Comparison of ENCODE assay signal across 9 cellular contexts in genomic region chr5:82349651-82350050, GRCh38.
DNase-seq lines count a peak whose midpoint lies in the region; ATAC-seq and TF ChIP-seq lines count a peak whose summit lies in the region.
"Had no signal": no experiment of that assay in that cellular context is flagged by ENCODE, and none has a peak within 500 bp of the region (broad histone marks: within the 10 kb centered on the region; RNA-seq: fewer than 3 reads in every experiment).

No MANE protein-coding gene starts in this region.

- DNase-seq in CD14-positive monocyte (ENCODE audit: low spot score), result no peak
- DNase-seq in HCT116 (ENCODE audit: low read depth, low spot score), result no peak
- DNase-seq in activated CD4-positive, alpha-beta T cell treated with anti-CD3 and anti-CD28 coated beads for 48 hours, result peak; percentile 69
- peak; percentile 56 for DNase-seq in fibroblast of the aortic adventitia (ENCODE audit: low read depth)
- DNase-seq in stimulated activated naive CD8-positive, alpha-beta T cell treated with anti-CD3 and anti-CD28 coated beads, Interleukin-15, Interleukin-2, amounts not matched to agents 100 U/mL and 50 U/mL, for 24 hours, result peak; percentile 62
- DNase-seq in activated T-helper 2 cell treated with anti-CD3 and anti-CD28 coated beads, Interferon-gamma antibody, Interleukin-2, Interleukin-4, amounts not matched to agents 10 μg/mL and 5 μg/mL and 100 μg/mL, durations not matched to agents 14 hours and 24 hours and 36 hours (ENCODE audit: low spot score), result no peak
- DNase-seq: stimulated activated naive B cell treated with anti-CD40 and anti-IgM and Interleukin-4, amounts not matched to agents 10 μg/mL and 1 μg/mL and 100 μg/mL, for 72 hours had no signal

- peak; percentile 55; the same call in 1 of the 2 replicates for ATAC-seq in HCT116
- peak; percentile 25 for ATAC-seq in stimulated activated naive CD8-positive, alpha-beta T cell treated with anti-CD3 and anti-CD28 coated beads, Interleukin-15, Interleukin-2, amounts not matched to agents 100 U/mL and 50 U/mL, for 24 hours
- ATAC-seq in HG03045 (IDR thresholded peaks at IDR 0.05; ENCODE audit: unreplicated experiment), result no peak
- ATAC-seq in GM21576 (IDR thresholded peaks at IDR 0.05; ENCODE audit: unreplicated experiment), result no peak

- BruUV-seq in HCT116 (replicated peaks; lab: Mats Ljungman, UMichigan), result no TSS peak

- H4K20me1 ChIP-seq in HCT116 (ENCODE audit: insufficient read depth), result no peaks in the 10 kb centered on the region

- H3K36me3 ChIP-seq in HCT116 (ENCODE audit: control insufficient read depth in 1 of 2, insufficient read depth in 2 of 2, low read length in 2 of 2), result no peaks in the 10 kb centered on the region

- H3K79me2 ChIP-seq in HCT116 (ENCODE audit: insufficient read depth, low read length), result no peaks in the 10 kb centered on the region

- H3K4me3 ChIP-seq in HCT116 (replicated peaks in 1 of 2; ENCODE audit: low read depth in 1 of 2, low read length in 2 of 2) (no peak overlapping the region), fibroblast of the aortic adventitia (ENCODE audit: low read depth, low read length) (no peak overlapping the region)

- TF ChIP-seq CTCF in CD14-positive monocyte (IDR thresholded peaks at IDR 0.05), result peak; percentile 63
- TF ChIP-seq CTCF in HCT116 (IDR thresholded peaks at IDR 0.05 in 2 of 3, conservative IDR thresholded peaks at IDR 0.05 in 1 of 3; ENCODE audit: borderline replicate concordance in 1 of 3, insufficient read depth in 1 of 3, low read depth in 2 of 3, low read length in 2 of 3), result peak in 2 of 3 experiments; percentile 74 to 78; a peak in 4 of 6 replicates
- TF ChIP-seq CTCF in fibroblast of the aortic adventitia (IDR thresholded peaks at IDR 0.05; ENCODE audit: insufficient read depth, low read length), result peak; percentile 50

- no peak overlapping the region for H3K27ac ChIP-seq in HCT116 (ENCODE audit: low read depth, low read length)

- H3K27me3 ChIP-seq in HCT116 (ENCODE audit: insufficient read depth, low read length), result no peaks in the 10 kb centered on the region

- H3K9ac ChIP-seq in HCT116 (ENCODE audit: low read length), result no peak overlapping the region

- H3K4me3 Mint-ChIP-seq in CD14-positive monocyte, result no peak overlapping the region
- H3K4me3 Mint-ChIP-seq in activated T-helper 2 cell treated with anti-CD3 and anti-CD28 coated beads, Interferon-gamma antibody, Interleukin-2, Interleukin-4, amounts not matched to agents 10 μg/mL and 5 μg/mL and 100 μg/mL, durations not matched to agents 14 hours and 24 hours and 36 hours (ENCODE audit: low read depth), result no peak overlapping the region
- H3K4me3 Mint-ChIP-seq: stimulated activated naive B cell treated with anti-CD40 and anti-IgM and Interleukin-4, amounts not matched to agents 10 μg/mL and 1 μg/mL and 100 μg/mL, for 72 hours had no signal

- H3K9me3 Mint-ChIP-seq in CD14-positive monocyte, result no peaks in the 10 kb centered on the region
- H3K9me3 Mint-ChIP-seq in activated T-helper 2 cell treated with anti-CD3 and anti-CD28 coated beads, Interferon-gamma antibody, Interleukin-2, Interleukin-4, amounts not matched to agents 10 μg/mL and 5 μg/mL and 100 μg/mL, durations not matched to agents 14 hours and 24 hours and 36 hours, result no peaks in the 10 kb centered on the region
- H3K9me3 Mint-ChIP-seq: stimulated activated naive B cell treated with anti-CD40 and anti-IgM and Interleukin-4, amounts not matched to agents 10 μg/mL and 1 μg/mL and 100 μg/mL, for 72 hours had no signal

- RAD21 ChIA-PET in HCT116 (lab: Charles Lee; ENCODE audit: low non-redundant PET in 1 of 2, low total read pairs in 2 of 2, uncharacterized antibody in 2 of 2, unreplicated experiment in 2 of 2), result no interaction called here

- H2AFZ ChIP-seq in HCT116 (ENCODE audit: low read depth, low read length, poor library complexity, severe bottlenecking), result no peak overlapping the region

- H3K9me2 ChIP-seq in HCT116 (ENCODE audit: insufficient read depth), result no peaks in the 10 kb centered on the region

- peaks cover 11 to 51% of the 10 kb centered on the region in 2 experiments; a peak in 3 of 4 replicates for H3K4me1 ChIP-seq in HCT116 (ENCODE audit: control insufficient read depth in 1 of 2, insufficient read depth in 2 of 2, low read length in 2 of 2)

- POLR2A ChIA-PET in HCT116 (lab: Charles Lee), result no interaction called here

- CTCF ChIA-PET in HCT116 (lab: Charles Lee), result interaction anchor here (1.2 to 4.1 kb wide), 5 partner anchors 15 to 1362 kb away, joined by 3 to 16 read pairs (median 8); no protein-coding TSS in a partner anchor

- TF ChIP-seq POLR2A in HCT116 (IDR thresholded peaks at IDR 0.05; ENCODE audit: borderline replicate concordance, extremely low read depth, insufficient read depth, insufficient read length), result no peak

- peak; percentile 34; the same call in 1 of the 2 replicates for TF ChIP-seq RAD21 in HCT116 (IDR thresholded peaks at IDR 0.05; ENCODE audit: low read depth)

- no peaks in the 10 kb centered on the region for H3K9me3 ChIP-seq in HCT116 (ENCODE audit: control insufficient read depth in 1 of 2, insufficient read depth in 1 of 2, low read depth in 1 of 2, low read length in 2 of 2)

- no peaks in the 10 kb centered on the region for H3K36me3 Mint-ChIP-seq in CD14-positive monocyte
- no peaks in the 10 kb centered on the region for H3K36me3 Mint-ChIP-seq in activated T-helper 2 cell treated with anti-CD3 and anti-CD28 coated beads, Interferon-gamma antibody, Interleukin-2, Interleukin-4, amounts not matched to agents 10 μg/mL and 5 μg/mL and 100 μg/mL, durations not matched to agents 14 hours and 24 hours and 36 hours (ENCODE audit: low read depth)
- H3K36me3 Mint-ChIP-seq: stimulated activated naive B cell treated with anti-CD40 and anti-IgM and Interleukin-4, amounts not matched to agents 10 μg/mL and 1 μg/mL and 100 μg/mL, for 72 hours had no signal

- intact Hi-C loops in CD14-positive monocyte (cut with micrococcal nuclease), result loop anchor here (5.0 kb wide), 3 partner anchors 293 to 1213 kb away; partner anchors contain the start of gene VCAN (in 2 of the 2)
- intact Hi-C loops in HCT116 (cut with micrococcal nuclease), result loop anchor here (5.0 to 10.0 kb wide), 6 partner anchors 293 to 1365 kb away; partner anchors contain the start of genes TMEM167A and XRCC4
- intact Hi-C loops in activated T-helper 2 cell treated with anti-CD3 and anti-CD28 coated beads, Interferon-gamma antibody, Interleukin-2, Interleukin-4, amounts not matched to agents 10 μg/mL and 5 μg/mL and 100 μg/mL, durations not matched to agents 14 hours and 24 hours and 36 hours (cut with micrococcal nuclease), result loop anchor here (2.0 to 10.0 kb wide), 3 partner anchors 145 to 1213 kb away; no protein-coding TSS in a partner anchor

- H3K27ac Mint-ChIP-seq in CD14-positive monocyte, result no peak overlapping the region
- H3K27ac Mint-ChIP-seq in activated T-helper 2 cell treated with anti-CD3 and anti-CD28 coated beads, Interferon-gamma antibody, Interleukin-2, Interleukin-4, amounts not matched to agents 10 μg/mL and 5 μg/mL and 100 μg/mL, durations not matched to agents 14 hours and 24 hours and 36 hours, result no peak overlapping the region
- H3K27ac Mint-ChIP-seq: stimulated activated naive B cell treated with anti-CD40 and anti-IgM and Interleukin-4, amounts not matched to agents 10 μg/mL and 1 μg/mL and 100 μg/mL, for 72 hours had no signal

- peaks cover 1% of the 10 kb centered on the region in 3 donors for H3K27me3 Mint-ChIP-seq in CD14-positive monocyte (ENCODE audit: low read depth in 3 of 3)
- no peaks in the 10 kb centered on the region for H3K27me3 Mint-ChIP-seq in activated T-helper 2 cell treated with anti-CD3 and anti-CD28 coated beads, Interferon-gamma antibody, Interleukin-2, Interleukin-4, amounts not matched to agents 10 μg/mL and 5 μg/mL and 100 μg/mL, durations not matched to agents 14 hours and 24 hours and 36 hours (ENCODE audit: low read depth)

- peaks cover 10% of the 10 kb centered on the region for H3K4me1 Mint-ChIP-seq in CD14-positive monocyte
- peaks cover 28% of the 10 kb centered on the region for H3K4me1 Mint-ChIP-seq in activated T-helper 2 cell treated with anti-CD3 and anti-CD28 coated beads, Interferon-gamma antibody, Interleukin-2, Interleukin-4, amounts not matched to agents 10 μg/mL and 5 μg/mL and 100 μg/mL, durations not matched to agents 14 hours and 24 hours and 36 hours (ENCODE audit: low read depth)
- H3K4me1 Mint-ChIP-seq: stimulated activated naive B cell treated with anti-CD40 and anti-IgM and Interleukin-4, amounts not matched to agents 10 μg/mL and 1 μg/mL and 100 μg/mL, for 72 hours had no signal

- H3K4me2 ChIP-seq in HCT116 (ENCODE audit: low read length), result no peak overlapping the region

TF ChIP-seq in HCT116, 20 proteins besides CTCF, POLR2A, EP300 and RAD21:
- TF ChIP-seq ZBTB33 (IDR thresholded peaks at IDR 0.05; ENCODE audit: extremely low read depth, insufficient replicate concordance, low read length) (no peak), FOSL1 (IDR thresholded peaks at IDR 0.05; ENCODE audit: low read depth) (no peak), ZNF274 (IDR thresholded peaks at IDR 0.05; ENCODE audit: low read depth, low read length) (no peak), TCF7L2 (IDR thresholded peaks at IDR 0.05; ENCODE audit: borderline replicate concordance, extremely low read depth, insufficient read depth, insufficient read length) (peak; percentile 52)

Comparison
In these comparisons a context has a peak if more than half of its experiments do, and no peak if none do; other contexts are left out.
1. DNase-seq: peak in activated CD4-positive, alpha-beta T cell treated with anti-CD3 and anti-CD28 coated beads for 48 hours (single experiment), fibroblast of the aortic adventitia (single experiment) and stimulated activated naive CD8-positive, alpha-beta T cell treated with anti-CD3 and anti-CD28 coated beads, Interleukin-15, Interleukin-2, amounts not matched to agents 100 U/mL and 50 U/mL, for 24 hours (single experiment); none in CD14-positive monocyte (single experiment), HCT116 (single experiment) and activated T-helper 2 cell treated with anti-CD3 and anti-CD28 coated beads, Interferon-gamma antibody, Interleukin-2, Interleukin-4, amounts not matched to agents 10 μg/mL and 5 μg/mL and 100 μg/mL, durations not matched to agents 14 hours and 24 hours and 36 hours (single experiment).
2. ATAC-seq: peak in HCT116 (single experiment) and stimulated activated naive CD8-positive, alpha-beta T cell treated with anti-CD3 and anti-CD28 coated beads, Interleukin-15, Interleukin-2, amounts not matched to agents 100 U/mL and 50 U/mL, for 24 hours (single experiment); none in HG03045 (single experiment) and GM21576 (single experiment).
3. Peak in every context shown above with its lines, with median percentiles within 50 percentile points of each other: CTCF ChIP-seq.